ENCODE assay signal across 27 cellular contexts in the genomic region with DNA sequence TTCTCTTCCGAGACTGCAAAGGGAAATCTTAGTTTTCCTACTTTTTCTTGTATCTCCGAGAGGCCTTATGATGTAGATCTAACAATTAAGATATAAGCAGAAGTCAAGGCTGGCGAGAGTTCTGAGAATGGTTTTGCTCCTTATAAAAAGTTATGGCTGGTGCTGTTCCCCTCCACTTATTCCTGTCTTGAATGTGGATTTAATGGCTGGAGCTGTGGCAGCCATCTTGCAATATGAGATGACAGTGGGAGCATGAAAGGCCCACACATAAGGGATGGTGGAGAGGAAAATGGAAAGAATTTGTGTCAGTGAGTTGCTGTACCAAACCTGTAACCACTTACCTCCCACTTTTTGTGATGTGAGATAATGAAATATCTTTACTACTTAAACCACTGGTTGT.
"Had no signal": no experiment of that assay in that cellular context is flagged by ENCODE, and none has a peak within 500 bp of the region (broad histone marks: within the 10 kb centered on the region; RNA-seq: fewer than 3 reads in every experiment).

No MANE protein-coding gene starts in this region.

- H3K4me3 Mint-ChIP-seq: natural killer cell; nephron; neural progenitor cell; stimulated activated effector memory CD8-positive, alpha-beta T cell treated with anti-CD3 and anti-CD28 coated beads, Interleukin-12 subunit alpha, Interleukin-12 subunit beta, amount 100 ng/mL, for 72 hours; stimulated activated naive B cell treated with anti-CD40 and anti-IgM and Interleukin-4, amounts not matched to agents 10 μg/mL and 1 μg/mL and 100 μg/mL, for 72 hours; stimulated activated naive CD8-positive, alpha-beta T cell treated with anti-CD3 and anti-CD28 coated beads, Interleukin-15, Interleukin-2, amounts not matched to agents 100 ng/mL and 50 ng/mL, for 24 hours had no signal

- H3K4me1 Mint-ChIP-seq: natural killer cell; nephron; stimulated activated effector memory CD8-positive, alpha-beta T cell treated with anti-CD3 and anti-CD28 coated beads, Interleukin-12 subunit alpha, Interleukin-12 subunit beta, amount 100 ng/mL, for 72 hours; stimulated activated naive B cell treated with anti-CD40 and anti-IgM and Interleukin-4, amounts not matched to agents 10 μg/mL and 1 μg/mL and 100 μg/mL, for 72 hours had no signal

- H3K9me3 Mint-ChIP-seq: natural killer cell; nephron; neural progenitor cell; stimulated activated effector memory CD8-positive, alpha-beta T cell treated with anti-CD3 and anti-CD28 coated beads, Interleukin-12 subunit alpha, Interleukin-12 subunit beta, amount 100 ng/mL, for 72 hours; stimulated activated naive CD8-positive, alpha-beta T cell treated with anti-CD3 and anti-CD28 coated beads, Interleukin-15, Interleukin-2, amounts not matched to agents 100 ng/mL and 50 ng/mL, for 24 hours had no signal

- H3K27me3 ChIP-seq: neural progenitor cell, right lobe of liver, sigmoid colon, stomach, thyroid gland, tibial nerve, upper lobe of left lung, vagina had no signal

- DNase-seq: natural killer cell; occipital lobe; pancreas; psoas muscle; right cardiac atrium; right lobe of liver; sigmoid colon; small intestine; stimulated activated CD4-positive, alpha-beta T cell treated with anti-CD3 and anti-CD28 coated beads, Interleukin-15, amount 100 ng/mL, for 24 hours; stimulated activated CD4-positive, alpha-beta T cell treated with anti-CD3 and anti-CD28 coated beads, Interleukin-2, amount 100 ng/mL, for 24 hours; stimulated activated CD4-positive, alpha-beta T cell treated with anti-CD3 and anti-CD28 coated beads, Interleukin-2, amount 100 ng/mL, for 48 hours; stimulated activated CD4-positive, alpha-beta T cell treated with anti-CD3 and anti-CD28 coated beads, Interleukin-4, amount 100 ng/mL, for 24 hours; stimulated activated naive B cell treated with anti-CD40 and anti-IgM and Interleukin-4, amounts not matched to agents 10 μg/mL and 1 μg/mL and 100 μg/mL, for 72 hours; stimulated activated naive CD4-positive, alpha-beta T cell treated with Interleukin-2 at 50 U/mL for 16 hours; stomach; thyroid gland; trophoblast cell; upper lobe of left lung had no signal

- H3K4me3 ChIP-seq: neural progenitor cell, pancreas, psoas muscle, right lobe of liver, sigmoid colon, stomach, thoracic aorta, thyroid gland, tibial nerve, upper lobe of left lung, vagina had no signal

- H3K27ac Mint-ChIP-seq: natural killer cell; nephron; neural progenitor cell; progenitor cell of endocrine pancreas; stimulated activated effector memory CD8-positive, alpha-beta T cell treated with anti-CD3 and anti-CD28 coated beads, Interleukin-12 subunit alpha, Interleukin-12 subunit beta, amount 100 ng/mL, for 72 hours; stimulated activated naive B cell treated with anti-CD40 and anti-IgM and Interleukin-4, amounts not matched to agents 10 μg/mL and 1 μg/mL and 100 μg/mL, for 72 hours; stimulated activated naive CD8-positive, alpha-beta T cell treated with anti-CD3 and anti-CD28 coated beads, Interleukin-15, Interleukin-2, amounts not matched to agents 100 ng/mL and 50 ng/mL, for 24 hours had no signal

- H2AFZ ChIP-seq: neural progenitor cell had no signal

- H3K36me3 ChIP-seq: neural progenitor cell, pancreas, right lobe of liver, sigmoid colon, stomach, thoracic aorta, thyroid gland, tibial nerve, upper lobe of left lung, vagina had no signal

- H3K27ac ChIP-seq: neural progenitor cell, pancreas, psoas muscle, right lobe of liver, sigmoid colon, stomach, thoracic aorta, thyroid gland, tibial nerve, upper lobe of left lung, vagina had no signal

- H3K9me3 ChIP-seq: pancreas, psoas muscle, right lobe of liver, sigmoid colon, stomach, thoracic aorta, thyroid gland, tibial nerve, upper lobe of left lung, vagina had no signal

- H3K36me3 Mint-ChIP-seq: natural killer cell; neural progenitor cell; stimulated activated effector memory CD8-positive, alpha-beta T cell treated with anti-CD3 and anti-CD28 coated beads, Interleukin-12 subunit alpha, Interleukin-12 subunit beta, amount 100 ng/mL, for 72 hours; stimulated activated naive B cell treated with anti-CD40 and anti-IgM and Interleukin-4, amounts not matched to agents 10 μg/mL and 1 μg/mL and 100 μg/mL, for 72 hours had no signal

- H3K4me2 ChIP-seq: neural progenitor cell had no signal

- FAIRE-seq: pancreas, urothelium cell line had no signal

- H3K4me1 ChIP-seq: pancreas, psoas muscle, right lobe of liver, sigmoid colon, stomach, thyroid gland, tibial nerve, upper lobe of left lung, vagina had no signal

- H3K9ac ChIP-seq: neural progenitor cell had no signal

- ATAC-seq: natural killer cell; pancreas; psoas muscle; right cardiac atrium; right lobe of liver; stimulated activated effector memory CD8-positive, alpha-beta T cell treated with anti-CD3 and anti-CD28 coated beads, Interleukin-12 subunit alpha, Interleukin-12 subunit beta, amount 100 ng/mL, for 72 hours; stimulated activated naive B cell treated with anti-CD40 and anti-IgM and Interleukin-4, amounts not matched to agents 10 μg/mL and 1 μg/mL and 100 μg/mL, for 72 hours had no signal
